In the genomic region with DNA sequence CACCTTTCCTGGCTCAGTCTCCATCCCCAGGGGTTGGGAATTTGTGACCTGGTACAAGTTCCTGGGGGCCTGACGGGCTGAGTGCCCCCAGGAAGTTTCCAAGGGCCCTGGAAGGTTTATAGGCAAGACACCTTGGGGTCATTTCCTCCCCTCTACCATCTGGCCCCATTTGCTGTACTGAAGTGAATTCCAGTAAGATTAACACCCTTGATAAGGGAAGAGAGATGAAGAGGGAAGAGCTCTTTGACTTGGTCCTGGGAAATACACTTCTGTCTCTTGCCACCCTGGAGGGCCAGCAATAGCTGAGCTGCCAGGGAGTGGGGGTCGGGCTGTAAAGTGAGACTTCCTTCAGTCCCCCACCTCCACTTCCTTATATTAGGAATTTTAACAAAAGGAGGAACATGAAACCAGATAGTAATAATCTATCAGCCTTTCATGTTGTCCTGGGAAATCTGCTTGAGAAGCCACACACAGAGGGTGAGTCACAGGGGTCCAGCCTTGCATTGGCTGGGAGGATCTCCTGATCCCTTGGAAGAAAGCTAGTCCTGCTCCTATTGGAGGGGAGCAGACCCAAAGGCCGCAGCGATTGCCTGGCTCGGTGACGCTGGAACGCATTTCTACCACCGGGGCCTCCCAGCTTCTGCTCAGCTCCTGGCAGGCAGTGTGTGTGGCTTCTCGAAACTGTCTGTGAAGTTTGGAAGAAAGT, we compare ENCODE assay signal across 10 cellular contexts.
DNase-seq lines count a peak whose midpoint lies in the region; ATAC-seq and TF ChIP-seq lines count a peak whose summit lies in the region.
"Had no signal": no experiment of that assay in that cellular context is flagged by ENCODE, and none has a peak within 500 bp of the region (broad histone marks: within the 10 kb centered on the region; RNA-seq: fewer than 3 reads in every experiment).

No MANE protein-coding gene starts in this region.

- DNase-seq in AG08395 (ENCODE audit: low spot score): peak; percentile 97
- DNase-seq in NCI-H446 treated with DMSO at 0.1 percent for 48 hours (lab: John Stamatoyannopoulos, UW): peak; percentile 87
- peak; percentile 64 for DNase-seq in epithelial cell of esophagus (ENCODE audit: low read depth)
- DNase-seq in mucosa of gallbladder (ENCODE audit: low spot score): peak; percentile 79
- DNase-seq in GM13976 (ENCODE audit: low spot score): no peak
- DNase-seq in activated T-cell treated with anti-CD3 and anti-CD28 coated beads, Interleukin-2, amount 50 U/mL, for 4 hours: no peak
- DNase-seq: activated CD4-positive, alpha-beta T cell treated with anti-CD3 and anti-CD28 coated beads, Interleukin-2, amount 50 U/mL, for 1 hour; CD8-positive, alpha-beta memory T cell had no signal

- peaks cover 19% of the 10 kb centered on the region for H3K27me3 Mint-ChIP-seq in activated T-cell treated with anti-CD3 and anti-CD28 coated beads, Interleukin-2, amount 50 U/mL, for 4 hours (ENCODE audit: low read depth)

- TF ChIP-seq CTCF in epithelial cell of esophagus (IDR thresholded peaks at IDR 0.05; ENCODE audit: insufficient read depth, low read depth, low read length, missing control alignments) (no peak), GM13976 (IDR thresholded peaks at IDR 0.05; ENCODE audit: borderline replicate concordance, control extremely low read depth, extremely low read depth, insufficient read depth, missing control alignments) (no peak)

- ATAC-seq in GM19035 (IDR thresholded peaks at IDR 0.05; ENCODE audit: unreplicated experiment) (no peak), GM21423 (IDR thresholded peaks at IDR 0.05; ENCODE audit: unreplicated experiment) (no peak)
- ATAC-seq in activated T-cell treated with anti-CD3 and anti-CD28 coated beads, Interleukin-2, amount 50 U/mL, for 4 hours: no peak

- H3K4me3 ChIP-seq in epithelial cell of esophagus (ENCODE audit: low read length): no peak overlapping the region

- in situ Hi-C loops in GM13976 (cut with MboI; ENCODE audit: low sequenced_read_pairs, unreplicated experiment): no loop called here

- H3K36me3 Mint-ChIP-seq in activated T-cell treated with anti-CD3 and anti-CD28 coated beads, Interleukin-2, amount 50 U/mL, for 4 hours (ENCODE audit: insufficient read depth): no peaks in the 10 kb centered on the region
- H3K36me3 Mint-ChIP-seq: CD8-positive, alpha-beta memory T cell had no signal

- no peak overlapping the region for H3K4me3 Mint-ChIP-seq in activated T-cell treated with anti-CD3 and anti-CD28 coated beads, Interleukin-2, amount 50 U/mL, for 4 hours
- H3K4me3 Mint-ChIP-seq: CD8-positive, alpha-beta memory T cell had no signal

- peaks cover 8% of the 10 kb centered on the region for H3K4me1 Mint-ChIP-seq in activated T-cell treated with anti-CD3 and anti-CD28 coated beads, Interleukin-2, amount 50 U/mL, for 4 hours (ENCODE audit: low read depth)

- no peaks in the 10 kb centered on the region for H3K9me3 Mint-ChIP-seq in activated T-cell treated with anti-CD3 and anti-CD28 coated beads, Interleukin-2, amount 50 U/mL, for 4 hours
- H3K9me3 Mint-ChIP-seq: CD8-positive, alpha-beta memory T cell had no signal

Comparison
In these comparisons a context has a peak if more than half of its experiments do, and no peak if none do; other contexts are left out.
1. DNase-seq: peak in AG08395 (single experiment), NCI-H446 treated with DMSO at 0.1 percent for 48 hours (single experiment), epithelial cell of esophagus (single experiment) and mucosa of gallbladder (single experiment); none in GM13976 (single experiment) and activated T-cell treated with anti-CD3 and anti-CD28 coated beads, Interleukin-2, amount 50 U/mL, for 4 hours (single experiment).